ENCODE assay signal across 18 cellular contexts in the genomic region with DNA sequence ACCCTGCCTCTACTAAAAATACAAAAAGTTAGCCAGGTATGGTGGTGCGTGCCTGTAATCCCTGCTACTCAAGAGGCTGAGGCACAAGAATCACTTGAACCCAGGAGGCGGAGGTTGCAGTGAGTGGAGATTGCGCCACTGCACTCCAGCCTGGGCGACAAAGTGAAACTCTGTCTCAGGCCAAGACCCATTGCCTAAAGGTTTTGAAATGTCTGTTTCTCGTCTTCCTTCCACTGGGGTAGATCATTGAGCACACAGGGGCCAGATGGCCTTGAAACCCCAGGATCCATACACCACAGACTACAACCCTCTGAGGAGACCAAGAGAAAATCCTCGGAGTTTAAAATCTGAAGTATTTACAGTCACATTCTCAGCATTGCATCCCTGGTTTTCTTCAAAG.
"Had no signal": no experiment of that assay in that cellular context is flagged by ENCODE, and none has a peak within 500 bp of the region (broad histone marks: within the 10 kb centered on the region; RNA-seq: fewer than 3 reads in every experiment).

No MANE protein-coding gene starts in this region.

- H3K36me3 ChIP-seq: colonic mucosa, heart left ventricle, left ventricle myocardium inferior, lower lobe of right lung, sigmoid colon, stomach, thoracic aorta, transverse colon had no signal

- H3K4me1 ChIP-seq: colonic mucosa, lower lobe of right lung had no signal

- DNase-seq: colonic mucosa; effector CD4-positive, alpha-beta T cell; heart left ventricle; hypothalamus; left ventricle myocardium inferior; lower lobe of right lung; natural killer cell; posterior cingulate gyrus; sigmoid colon; stimulated activated naive CD4-positive, alpha-beta T cell; stomach; substantia nigra; transverse colon had no signal

- H3K27me3 ChIP-seq: colonic mucosa, heart left ventricle, sigmoid colon, stomach, transverse colon had no signal

- ATAC-seq: heart left ventricle, natural killer cell had no signal

- H3K27ac ChIP-seq: colonic mucosa, heart left ventricle, left ventricle myocardium inferior, lower lobe of right lung, skin epidermis, stomach, thoracic aorta, transverse colon had no signal

- FAIRE-seq: frontal cortex, islet of Langerhans, urothelium cell line had no signal

- H3K9me3 ChIP-seq: colonic mucosa, heart left ventricle, left ventricle myocardium inferior, lower lobe of right lung, sigmoid colon, stomach, thoracic aorta, transverse colon had no signal

- H3K4me3 ChIP-seq: colonic mucosa, heart left ventricle, left ventricle myocardium inferior, lower lobe of right lung, sigmoid colon, skin epidermis, stomach, thoracic aorta, transverse colon had no signal
